ENCODE assay signal across 19 cellular contexts in the genomic region with DNA sequence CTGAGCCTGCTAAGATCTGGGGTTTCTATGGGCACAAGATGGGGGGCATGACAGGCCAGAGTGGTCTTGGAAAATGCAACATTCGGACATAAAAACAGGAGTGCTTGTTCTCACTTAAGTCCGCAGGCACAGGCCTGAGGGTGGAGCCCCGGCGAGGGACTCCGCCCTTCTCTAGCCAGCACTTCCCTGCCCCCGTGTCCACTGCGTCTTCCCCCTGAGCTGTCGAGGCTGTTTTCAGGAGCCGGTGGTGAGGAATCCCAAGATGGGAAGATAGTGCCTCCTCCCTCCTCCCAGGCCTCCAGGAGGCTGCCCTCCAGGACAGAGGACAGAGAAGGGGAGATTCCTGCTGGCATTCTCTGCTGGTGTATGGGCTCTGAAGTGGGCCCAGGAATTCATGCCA.
A peak's percentile ranks its signal among the peaks of the same experiment; 100 is the strongest.
DNase-seq lines count a peak whose midpoint lies in the region; ATAC-seq and TF ChIP-seq lines count a peak whose summit lies in the region.
"Had no signal": no experiment of that assay in that cellular context is flagged by ENCODE, and none has a peak within 500 bp of the region (broad histone marks: within the 10 kb centered on the region; RNA-seq: fewer than 3 reads in every experiment).

No MANE protein-coding gene starts in this region.

- H3K4me1 Mint-ChIP-seq in WTC11 (peaks cover 71% of the 10 kb centered on the region), endodermal cell (peaks cover 50% of the 10 kb centered on the region), type B pancreatic cell (ENCODE audit: unreplicated experiment) (peaks cover 9% of the 10 kb centered on the region)
- H3K4me1 Mint-ChIP-seq: CD4-positive, CD25-positive, alpha-beta regulatory T cell had no signal

- peak overlapping the region; percentile 52 for H3K23ac ChIP-seq in mesendoderm (ENCODE audit: low read length)

- no peak overlapping the region for H3K4me2 ChIP-seq in mesendoderm (ENCODE audit: low read length)

- intact Hi-C loops in left lung (cut with DNase I) = no loop called here

- 83% methylated on average over 9 of the region's 9 CpGs; no CpG with 5 or more reads in 1 of the 2 experiments for WGBS in endodermal cell (ENCODE audit: insufficient coverage in 1 of 2, insufficient read length in 1 of 2), 2 experiments
- WGBS in mesendoderm (ENCODE audit: extremely low coverage, insufficient coverage, low lambda C conversion rate) = no CpG with 5 or more reads among the region's 9 CpGs

- H2BK120ac ChIP-seq in mesendoderm (ENCODE audit: low read depth, low read length) = no peak overlapping the region

- peak overlapping the region; percentile 36 for H2BK5ac ChIP-seq in mesendoderm (ENCODE audit: low read length)

- H3K79me2 ChIP-seq in mesendoderm (ENCODE audit: control insufficient read depth, insufficient read depth, low read length) = no peaks in the 10 kb centered on the region

- H3K4me3 Mint-ChIP-seq in WTC11 (no peak overlapping the region), endodermal cell (no peak overlapping the region), type B pancreatic cell (no peak overlapping the region)
- H3K4me3 Mint-ChIP-seq: CD4-positive, CD25-positive, alpha-beta regulatory T cell; CD8-positive, alpha-beta T cell; HFFc6 had no signal

- H3K27me3 Mint-ChIP-seq in WTC11 (ENCODE audit: low read depth) (peaks cover 7% of the 10 kb centered on the region), endodermal cell (ENCODE audit: insufficient read depth) (no peaks in the 10 kb centered on the region), type B pancreatic cell (peaks cover 25% of the 10 kb centered on the region)
- H3K27me3 Mint-ChIP-seq: CD4-positive, CD25-positive, alpha-beta regulatory T cell had no signal

- H3K36me3 ChIP-seq in endodermal cell (ENCODE audit: control insufficient read depth, insufficient read depth, low read length) (peaks cover 44% of the 10 kb centered on the region), mesendoderm (ENCODE audit: control insufficient read depth, insufficient read depth, low read length) (no peaks in the 10 kb centered on the region), left lung (no peaks in the 10 kb centered on the region)
- H3K36me3 ChIP-seq: HAP-1 had no signal

- H3K4me1 ChIP-seq in endodermal cell (ENCODE audit: control insufficient read depth, insufficient read depth, low read length) (peaks cover 8% of the 10 kb centered on the region), mesendoderm (ENCODE audit: control insufficient read depth, low read depth, low read length) (peaks cover 20% of the 10 kb centered on the region), left lung (peaks cover 0 to 4% of the 10 kb centered on the region in 2 donors)
- H3K4me1 ChIP-seq: HAP-1 had no signal

- H4K5ac ChIP-seq in mesendoderm (ENCODE audit: low read length) = no peak overlapping the region

- no peak overlapping the region for H3K27ac ChIP-seq in endodermal cell (ENCODE audit: low read depth, low read length)
- H3K27ac ChIP-seq in mesendoderm (ENCODE audit: low read depth, low read length) = no peak overlapping the region
- no peak overlapping the region for H3K27ac ChIP-seq in left lung
- H3K27ac ChIP-seq: C4-2B, GM23248 had no signal

- H3K4me3 ChIP-seq in endodermal cell (ENCODE audit: low read length) (no peak overlapping the region), mesendoderm (ENCODE audit: low read length) (no peak overlapping the region), left lung (no peak overlapping the region)
- H3K4me3 ChIP-seq: GM12878, GM23248, HAP-1 had no signal

- CTCF ChIA-PET in WTC11 (lab: Charles Lee) = interaction anchor here (1.0 kb wide), 1 partner anchor 52 kb away, joined by 3 read pairs; no protein-coding TSS in a partner anchor

- H3K27me3 ChIP-seq in endodermal cell (ENCODE audit: control insufficient read depth, insufficient read depth, low read length, poor library complexity, severe bottlenecking) (no peaks in the 10 kb centered on the region), mesendoderm (ENCODE audit: insufficient read depth, low read length, poor library complexity) (no peaks in the 10 kb centered on the region), left lung (no peaks in the 10 kb centered on the region)

- H3K9me3 ChIP-seq in endodermal cell (ENCODE audit: control insufficient read depth, low read length) (no peaks in the 10 kb centered on the region), left lung (no peaks in the 10 kb centered on the region)
- H3K9me3 ChIP-seq: Caco-2, HAP-1 had no signal

- H4K8ac ChIP-seq in mesendoderm (ENCODE audit: low read depth, low read length) = no peak overlapping the region

- H3K4ac ChIP-seq in mesendoderm (ENCODE audit: low read depth, low read length) = no peak overlapping the region

- H3K36me3 Mint-ChIP-seq in WTC11 = peaks cover 15% of the 10 kb centered on the region
- peaks cover 29% of the 10 kb centered on the region for H3K36me3 Mint-ChIP-seq in endodermal cell (ENCODE audit: low read depth)
- no peaks in the 10 kb centered on the region for H3K36me3 Mint-ChIP-seq in type B pancreatic cell
- H3K36me3 Mint-ChIP-seq: CD4-positive, CD25-positive, alpha-beta regulatory T cell; CD8-positive, alpha-beta T cell had no signal

- H3K79me1 ChIP-seq in mesendoderm (ENCODE audit: low read length) = peaks cover 2% of the 10 kb centered on the region

- H3K9ac ChIP-seq in endodermal cell (ENCODE audit: extremely low read depth, low read length, poor library complexity, severe bottlenecking) (no peak overlapping the region), mesendoderm (ENCODE audit: low read length) (no peak overlapping the region)
- H3K9ac ChIP-seq: GM23248 had no signal

- H3K9me3 Mint-ChIP-seq in WTC11 (no peaks in the 10 kb centered on the region), endodermal cell (no peaks in the 10 kb centered on the region), type B pancreatic cell (peaks cover 6% of the 10 kb centered on the region)
- H3K9me3 Mint-ChIP-seq: CD8-positive, alpha-beta T cell; HFFc6 had no signal

- H3K27ac Mint-ChIP-seq in WTC11 = no peak overlapping the region
- no peak overlapping the region for H3K27ac Mint-ChIP-seq in endodermal cell
- H3K27ac Mint-ChIP-seq in type B pancreatic cell = no peak overlapping the region
- H3K27ac Mint-ChIP-seq: CD4-positive, CD25-positive, alpha-beta regulatory T cell; CD8-positive, alpha-beta T cell; HFFc6 had no signal

- peak overlapping the region; percentile 64 for H2AK5ac ChIP-seq in mesendoderm (ENCODE audit: low read length)

- H3K18ac ChIP-seq in mesendoderm (ENCODE audit: low read length) = no peak overlapping the region

- DNase-seq in ELF-1 (ENCODE audit: low read depth, low spot score) (peak; percentile 64), WTC11 (ENCODE audit: low spot score) (no peak), endodermal cell (peak; percentile 49), mesendoderm (peak; percentile 69), left lung (no peak), midbrain (lab: John Stamatoyannopoulos, UW) (no peak), type B pancreatic cell (ENCODE audit: extremely low spot score, unreplicated experiment) (no peak), NCI-H345 (lab: John Stamatoyannopoulos, UW) (no peak)
- DNase-seq: 8988T; Caco-2; CD4-positive, CD25-positive, alpha-beta regulatory T cell; CD8-positive, alpha-beta T cell; DMS153; GDM1; GM23248; HFFc6 had no signal

- peak overlapping the region; percentile 74 for H3K56ac ChIP-seq in mesendoderm (ENCODE audit: low read length)

- TF ChIP-seq CTCF in WTC11 (IDR thresholded peaks at IDR 0.05) (no peak), endodermal cell (conservative IDR thresholded peaks at IDR 0.05) (no peak), left lung (IDR thresholded peaks at IDR 0.05) (no peak), type B pancreatic cell (conservative IDR thresholded peaks at IDR 0.05) (no peak)

- ATAC-seq in WTC11 (no peak), left lung (no peak)
- ATAC-seq: CD8-positive, alpha-beta T cell; GM12878 had no signal

- POLR2A ChIA-PET in WTC11 (lab: Charles Lee) = no interaction called here

- no peak overlapping the region for H2BK15ac ChIP-seq in mesendoderm (replicated peaks; ENCODE audit: low read depth)

TF ChIP-seq in WTC11, 78 proteins besides CTCF, POLR2A, EP300 and RAD21:
- no peak for TF ChIP-seq RELA (CRISPR knock-in tag; IDR thresholded peaks at IDR 0.05; ENCODE audit: borderline replicate concordance)
- TF ChIP-seq, protein P1, sequence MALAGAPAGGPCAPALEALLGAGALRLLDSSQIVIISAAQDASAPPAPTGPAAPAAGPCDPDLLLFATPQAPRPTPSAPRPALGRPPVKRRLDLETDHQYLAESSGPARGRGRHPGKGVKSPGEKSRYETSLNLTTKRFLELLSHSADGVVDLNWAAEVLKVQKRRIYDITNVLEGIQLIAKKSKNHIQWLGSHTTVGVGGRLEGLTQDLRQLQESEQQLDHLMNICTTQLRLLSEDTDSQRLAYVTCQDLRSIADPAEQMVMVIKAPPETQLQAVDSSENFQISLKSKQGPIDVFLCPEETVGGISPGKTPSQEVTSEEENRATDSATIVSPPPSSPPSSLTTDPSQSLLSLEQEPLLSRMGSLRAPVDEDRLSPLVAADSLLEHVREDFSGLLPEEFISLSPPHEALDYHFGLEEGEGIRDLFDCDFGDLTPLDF (CRISPR knock-in tag; IDR thresholded peaks at IDR 0.05) = 0 out of 2 replicates have a peak, but pooled peaks have one; percentile 3
TF ChIP-seq in WTC11: peak in this region for 1.

Comparison
In these comparisons a context has a peak if more than half of its experiments do, and no peak if none do; other contexts are left out.
1. DNase-seq: peak in ELF-1 (single experiment), endodermal cell (single experiment) and mesendoderm (single experiment); none in WTC11 (single experiment), left lung (0 of 2), midbrain (single experiment), type B pancreatic cell (single experiment) and NCI-H345 (single experiment).